Comparison of ENCODE assay signal across 29 cellular contexts in the genomic region with DNA sequence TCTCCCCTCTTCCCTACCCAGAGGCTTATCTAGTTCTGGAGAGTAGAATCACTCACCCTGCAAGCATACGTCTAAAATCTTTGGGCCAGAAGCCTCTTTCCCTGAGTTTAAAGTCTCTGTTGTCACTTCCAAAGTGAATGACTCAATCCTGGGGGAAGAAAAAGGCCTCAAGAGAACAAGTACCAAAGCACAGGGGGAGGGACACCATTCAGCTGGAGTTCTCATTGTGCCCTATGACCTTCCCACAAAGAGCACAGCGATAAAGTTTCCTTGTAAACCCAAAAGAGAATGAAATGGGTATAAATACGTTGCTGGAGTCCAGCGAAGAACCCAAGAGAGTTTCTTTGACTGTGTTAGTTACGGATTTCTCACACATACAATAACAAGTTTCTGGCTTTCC.
"Had no signal": no experiment of that assay in that cellular context is flagged by ENCODE, and none has a peak within 500 bp of the region (broad histone marks: within the 10 kb centered on the region; RNA-seq: fewer than 3 reads in every experiment).

No MANE protein-coding gene starts in this region.

- H3K27me3 ChIP-seq: MG63 had no signal

- H3K27ac Mint-ChIP-seq: activated CD4-positive, alpha-beta memory T cell treated with anti-CD3 and anti-CD28 coated beads for 36 hours; activated CD4-positive, alpha-beta T cell treated with anti-CD3 and anti-CD28 coated beads, Interleukin-2, amount 10 ng/mL, durations not matched to agents 7 days and 5 days; activated naive CD4-positive, alpha-beta T cell treated with anti-CD3 and anti-CD28 coated beads for 36 hours; activated naive CD8-positive, alpha-beta T cell; activated T-helper 17 cell treated with anti-CD3 and anti-CD28 coated beads, Interleukin-2, amount 50 U/mL, for 72 hours; T-cell had no signal

- H3K27ac ChIP-seq: KMS-11, SK-N-MC, VCaP had no signal

- H3K36me3 Mint-ChIP-seq: activated CD4-positive, alpha-beta memory T cell treated with anti-CD3 and anti-CD28 coated beads for 36 hours; activated naive CD8-positive, alpha-beta T cell; brain; T-cell had no signal

- H3K9me3 ChIP-seq: MG63 had no signal

- H3K27me3 Mint-ChIP-seq: activated CD4-positive, alpha-beta memory T cell treated with anti-CD3 and anti-CD28 coated beads for 36 hours; activated CD4-positive, alpha-beta T cell treated with anti-CD3 and anti-CD28 coated beads, Interleukin-2, amount 10 ng/mL, durations not matched to agents 7 days and 5 days; activated naive CD8-positive, alpha-beta T cell; activated T-helper 17 cell treated with anti-CD3 and anti-CD28 coated beads, Interleukin-2, amount 50 U/mL, for 72 hours had no signal

- H3K4me2 ChIP-seq: KMS-11 had no signal

- H3K4me1 Mint-ChIP-seq: activated CD4-positive, alpha-beta T cell treated with anti-CD3 and anti-CD28 coated beads, Interleukin-2, amount 10 ng/mL, durations not matched to agents 7 days and 5 days; activated T-helper 17 cell treated with anti-CD3 and anti-CD28 coated beads, Interleukin-2, amount 50 U/mL, for 72 hours; T-cell had no signal

- H3K9me3 Mint-ChIP-seq: activated CD4-positive, alpha-beta memory T cell treated with anti-CD3 and anti-CD28 coated beads for 36 hours; activated CD4-positive, alpha-beta T cell treated with anti-CD3 and anti-CD28 coated beads, Interleukin-2, amount 10 ng/mL, durations not matched to agents 7 days and 5 days; activated naive CD4-positive, alpha-beta T cell treated with anti-CD3 and anti-CD28 coated beads for 36 hours; activated T-helper 17 cell treated with anti-CD3 and anti-CD28 coated beads, Interleukin-2, amount 50 U/mL, for 72 hours had no signal

- H3K4me3 ChIP-seq: MG63, SK-N-MC had no signal

- ATAC-seq: activated T-cell treated with anti-CD3 and anti-CD28 coated beads, Interleukin-2, amount 50 U/mL, for 4 hours; activated T-helper 17 cell treated with anti-CD3 and anti-CD28 coated beads, Interleukin-2, amount 50 U/mL, for 72 hours; Right ventricle myocardium inferior; T-cell had no signal

- H3K36me3 ChIP-seq: MG63 had no signal

- DNase-seq: activated CD4-positive, alpha-beta memory T cell treated with anti-CD3 and anti-CD28 coated beads for 36 hours; activated CD4-positive, alpha-beta T cell treated with anti-CD3 and anti-CD28 coated beads, Interleukin-2, amount 10 ng/mL, durations not matched to agents 7 days and 5 days; activated CD4-positive, CD25-positive, alpha-beta regulatory T cell; activated CD8-positive, alpha-beta memory T cell treated with anti-CD3 and anti-CD28 coated beads for 24 hours; activated gamma-delta T cell; activated naive CD4-positive, alpha-beta T cell treated with anti-CD3 and anti-CD28 coated beads for 36 hours; activated T-cell treated with anti-CD3 and anti-CD28 coated beads, Interleukin-2, amount 50 U/mL, for 4 hours; MG63; MV-4-11; NCI-H1092 treated with DMSO at 0.1 percent for 48 hours; NCI-H1417 treated with DMSO at 0.1 percent for 48 hours; NCI-H1694; NCI-H2029; NCI-H2107; NCI-H2171 treated with DMSO at 0.1 percent for 48 hours; NCI-H226; NCI-H526; NCI-H82; RPMI8226; T-cell; T-helper 2 cell; T1000 had no signal

- H3K9ac ChIP-seq: KMS-11 had no signal

- H3K4me3 Mint-ChIP-seq: activated CD4-positive, alpha-beta memory T cell treated with anti-CD3 and anti-CD28 coated beads for 36 hours; activated CD4-positive, alpha-beta T cell treated with anti-CD3 and anti-CD28 coated beads, Interleukin-2, amount 10 ng/mL, durations not matched to agents 7 days and 5 days; activated naive CD4-positive, alpha-beta T cell treated with anti-CD3 and anti-CD28 coated beads for 36 hours; activated naive CD8-positive, alpha-beta T cell; activated T-cell treated with anti-CD3 and anti-CD28 coated beads, Interleukin-2, amount 50 U/mL, for 4 hours; activated T-helper 17 cell treated with anti-CD3 and anti-CD28 coated beads, Interleukin-2, amount 50 U/mL, for 72 hours; brain; T-cell had no signal
